ENCODE assay signal across 8 cellular contexts in the genomic region with DNA sequence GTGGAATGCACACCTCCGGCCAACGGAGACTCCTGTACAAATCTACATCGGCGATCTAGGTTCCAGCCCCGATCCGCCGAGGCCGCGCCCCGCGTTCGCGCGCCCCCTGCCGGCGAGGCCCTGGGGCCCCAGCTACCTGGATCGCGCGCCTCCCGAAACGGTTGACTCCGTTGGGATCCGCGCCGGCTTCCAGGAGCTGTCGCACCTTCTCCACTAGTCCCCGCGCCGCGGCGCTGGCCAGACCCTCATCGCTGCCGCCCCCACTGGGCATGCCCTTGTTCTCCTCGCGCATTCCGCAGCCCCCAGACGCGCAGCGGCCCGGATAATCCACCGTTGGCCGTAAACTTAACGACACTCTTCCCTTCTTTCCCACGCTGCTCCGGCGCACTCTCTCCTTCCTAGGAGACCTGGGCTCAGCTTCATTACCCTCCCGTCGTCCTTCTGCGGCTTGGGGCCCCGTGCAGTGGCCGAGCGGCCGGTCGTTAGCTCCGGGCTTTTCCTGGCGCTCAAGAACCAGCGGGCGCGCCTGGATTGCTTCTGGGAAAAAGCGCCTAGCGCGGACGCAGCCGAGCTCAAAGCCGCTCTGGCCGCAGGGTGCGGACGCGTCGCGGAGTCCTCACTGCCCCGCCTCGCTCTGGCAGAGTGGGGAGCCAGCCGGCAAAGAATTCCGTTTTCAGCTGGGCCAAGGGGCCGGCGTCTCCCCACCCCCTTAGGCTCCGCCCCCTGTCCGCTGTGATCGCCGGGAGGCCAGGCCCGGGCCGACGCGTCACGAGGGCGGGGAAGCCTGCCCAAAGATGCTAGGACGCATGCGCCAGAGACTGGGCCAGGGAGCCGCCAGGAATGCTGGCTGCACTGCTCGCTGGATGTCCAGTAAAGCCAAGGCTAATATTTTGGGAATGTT. TPM values are rescaled to one million over a fixed set of nuclear protein-coding genes. Genes with fewer than 3 reads are reported as not detected.
DNase-seq lines count a peak whose midpoint lies in the region; ATAC-seq, FAIRE-seq and TF ChIP-seq lines count a peak whose summit lies in the region.

A gene with protein sequence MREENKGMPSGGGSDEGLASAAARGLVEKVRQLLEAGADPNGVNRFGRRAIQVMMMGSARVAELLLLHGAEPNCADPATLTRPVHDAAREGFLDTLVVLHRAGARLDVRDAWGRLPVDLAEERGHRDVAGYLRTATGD (minus strand): TSS at position 644 of the 901 bp plus-strand sequence. CDS start 352 bp downstream, at position 292.

- peaks cover 68% of the 10 kb centered on the region for H3K27me3 Mint-ChIP-seq in progenitor cell of endocrine pancreas

- H3K36me3 ChIP-seq in ES-I3 (ENCODE audit: insufficient read depth, low read length) (no peaks in the 10 kb centered on the region), Karpas-422 (ENCODE audit: insufficient read depth, low read length) (peaks cover 10% of the 10 kb centered on the region), SK-N-MC (ENCODE audit: insufficient read depth, low read length) (peaks cover 47% of the 10 kb centered on the region)

- H3K9ac ChIP-seq in ES-I3 (ENCODE audit: low read depth, low read length) (peak within 1 kb of the TSS; percentile 96), Karpas-422 (ENCODE audit: low read length) (peak within 1 kb of the TSS; percentile 71), SK-N-MC (ENCODE audit: insufficient read length) (no peak within 1 kb of the TSS)

- H2AFZ ChIP-seq in Karpas-422 (ENCODE audit: low read length), result peak within 1 kb of the TSS; percentile 86; the same call in 1 of the 2 replicates

- H3K4me2 ChIP-seq in Karpas-422 (ENCODE audit: low read depth, low read length, poor library complexity, severe bottlenecking), result peak within 1 kb of the TSS; percentile 97

- TF ChIP-seq CTCF in progenitor cell of endocrine pancreas (IDR thresholded peaks at IDR 0.05; ENCODE audit: unreplicated experiment), result peak; percentile 97

- H3K36me3 Mint-ChIP-seq in progenitor cell of endocrine pancreas (ENCODE audit: insufficient read depth), result no peaks in the 10 kb centered on the region

- peak within 1 kb of the TSS; percentile 82 for H3K4me3 ChIP-seq in Karpas-422 (ENCODE audit: low read length)
- H3K4me3 ChIP-seq in SK-N-MC, result peak within 1 kb of the TSS; percentile 72

- no peaks in the 10 kb centered on the region for H3K9me3 ChIP-seq in ES-I3 (ENCODE audit: control insufficient read depth, insufficient read depth, low read length)
- no peaks in the 10 kb centered on the region for H3K9me3 ChIP-seq in Karpas-422 (ENCODE audit: low read length)
- H3K9me3 ChIP-seq in SK-N-MC (ENCODE audit: low read depth, low read length), result no peaks in the 10 kb centered on the region; the same call in 1 of the 2 replicates

- H3K4me1 Mint-ChIP-seq in progenitor cell of endocrine pancreas (ENCODE audit: low read depth), result peaks cover 3% of the 10 kb centered on the region

- intact Hi-C loops in left ventricle myocardium superior (cut with micrococcal nuclease), result loop anchor here (5.0 kb wide), 1 partner anchor 197 kb away; no protein-coding TSS in a partner anchor

- no peaks in the 10 kb centered on the region for H4K20me1 ChIP-seq in Karpas-422 (ENCODE audit: insufficient read depth, low read depth, low read length)

- peak within 1 kb of the TSS; percentile 93 for H3K27ac Mint-ChIP-seq in progenitor cell of endocrine pancreas

- FAIRE-seq in RCC 7860 (lab: Jason Lieb, UNC), result no peak

- H3K4me3 Mint-ChIP-seq in progenitor cell of endocrine pancreas (ENCODE audit: low read depth), result peak within 1 kb of the TSS; percentile 77

- ATAC-seq in GM21825 (IDR thresholded peaks at IDR 0.05; ENCODE audit: unreplicated experiment) (peak; percentile 88), left ventricle myocardium superior (peak; percentile 100)

- no peaks in the 10 kb centered on the region for H3K9me2 ChIP-seq in Karpas-422 (replicated peaks; ENCODE audit: insufficient read depth, low read length)

- DNase-seq in Karpas-422, result peak; percentile 96
- DNase-seq in SK-N-MC (ENCODE audit: low read depth, low spot score), result no peak
- peak; percentile 98 for DNase-seq in left ventricle myocardium superior
- DNase-seq in progenitor cell of endocrine pancreas (ENCODE audit: low spot score, unreplicated experiment), result peak; percentile 93
- DNase-seq in RCC 7860 (ENCODE audit: low spot score), result no peak

- H3K79me2 ChIP-seq in Karpas-422 (ENCODE audit: low read length), result peaks cover 79% of the 10 kb centered on the region

- H3K9me3 Mint-ChIP-seq in progenitor cell of endocrine pancreas (ENCODE audit: low read depth), result no peaks in the 10 kb centered on the region

- no peaks in the 10 kb centered on the region for H3K27me3 ChIP-seq in Karpas-422 (ENCODE audit: low read length)

- H3K27ac ChIP-seq in Karpas-422 (ENCODE audit: low read length) (peak within 1 kb of the TSS; percentile 39), SK-N-MC (no peak within 1 kb of the TSS), angular gyrus (ENCODE audit: low read depth, low read length) (peak within 1 kb of the TSS; percentile 32)

- H3K4me1 ChIP-seq in ES-I3 (ENCODE audit: insufficient read depth, low read length) (no peaks in the 10 kb centered on the region), Karpas-422 (ENCODE audit: low read length) (peaks cover 27% of the 10 kb centered on the region)

RNA-seq across cellular contexts. Expression of the gene that starts here (rescaled TPM):
- total RNA-seq in Karpas-422 (2014; rRNA removed; shearing (Covaris generic); ENCODE audit: low replicate concordance), result 2.0 and 4.3 TPM in 2 replicates
- total RNA-seq in left ventricle myocardium superior (1.8 TPM), progenitor cell of endocrine pancreas (1.2 and 3.9 TPM in 2 replicates)

Comparison
In these comparisons a context has a peak if more than half of its experiments do, and no peak if none do; other contexts are left out.
1. DNase-seq: peak in Karpas-422 (single experiment), left ventricle myocardium superior (single experiment) and progenitor cell of endocrine pancreas (single experiment); none in SK-N-MC (single experiment) and RCC 7860 (single experiment).